In genomic region chrX:53284684-53285447, GRCh38 we compare ENCODE assay signal across 8 cellular contexts. TPM values are rescaled to one million over a fixed set of nuclear protein-coding genes. Genes with fewer than 3 reads are reported as not detected.
DNase-seq lines count a peak whose midpoint lies in the region; ATAC-seq, FAIRE-seq and TF ChIP-seq lines count a peak whose summit lies in the region.

No MANE protein-coding gene starts in this region.

- TF ChIP-seq CTCF in PC-3 (conservative IDR thresholded peaks at IDR 0.05; ENCODE audit: low read depth, low read length) (peak; percentile 84), gastroesophageal sphincter (IDR thresholded peaks at IDR 0.05) (peak; percentile 49 to 89 (median 58)), pancreas (IDR thresholded peaks at IDR 0.05) (peak; percentile 76 to 90 (median 89))

- no peak overlapping the region for H3K27ac ChIP-seq in PC-3 (ENCODE audit: low read length)
- H3K27ac ChIP-seq in gastroesophageal sphincter: no peak overlapping the region
- no peak overlapping the region for H3K27ac ChIP-seq in pancreas

- H3K79me2 ChIP-seq in PC-3 (ENCODE audit: low read length): peaks cover 8% of the 10 kb centered on the region

- no peaks in the 10 kb centered on the region for H3K9me3 ChIP-seq in PC-3 (ENCODE audit: low read length)
- no peaks in the 10 kb centered on the region for H3K9me3 ChIP-seq in gastroesophageal sphincter
- no peaks in the 10 kb centered on the region for H3K9me3 ChIP-seq in pancreas

- no TSS peak for BruUV-seq in PC-3 (replicated peaks; lab: Mats Ljungman, UMichigan)

- ATAC-seq in HG02798 (IDR thresholded peaks at IDR 0.05; ENCODE audit: poor library complexity, unreplicated experiment): peak; percentile 49
- peak; percentile 18 for ATAC-seq in PC-3
- peak; percentile 54 for ATAC-seq in gastroesophageal sphincter
- peak; percentile 46 to 71 (median 70) for ATAC-seq in pancreas
- ATAC-seq in HG02970 (IDR thresholded peaks at IDR 0.05; ENCODE audit: low FRiP score, unreplicated experiment): no peak
- ATAC-seq in GM21390 (IDR thresholded peaks at IDR 0.05; ENCODE audit: unreplicated experiment): no peak

- H4K20me1 ChIP-seq in PC-3 (ENCODE audit: low read length): no peaks in the 10 kb centered on the region

- H3F3A ChIP-seq in PC-3 (ENCODE audit: low read length, unreplicated experiment): no peaks in the 10 kb centered on the region

- intact Hi-C loops in PC-3 (cut with micrococcal nuclease) (loop anchor here (2.0 to 10.0 kb wide), 3 partner anchors 28 to 150 kb away; partner anchors contain the start of gene HSD17B10), pancreas (cut with DNase I) (no loop called here)

- CTCF ChIA-PET in PC-3 (lab: Charles Lee): interaction anchor here (0.6 kb wide), 1 partner anchor 102 kb away, joined by 3 read pairs; no protein-coding TSS in a partner anchor

- H3K9me2 ChIP-seq in PC-3 (replicated peaks; ENCODE audit: low read length): no peaks in the 10 kb centered on the region

- no peak for FAIRE-seq in pancreas (lab: Jason Lieb, UNC)

- in situ Hi-C loops in G401 (cut with HindIII; ENCODE audit: low sequenced_read_pairs): no loop called here

- no peaks in the 10 kb centered on the region for H3K36me3 ChIP-seq in PC-3 (ENCODE audit: low read depth, low read length)
- H3K36me3 ChIP-seq in gastroesophageal sphincter: no peaks in the 10 kb centered on the region
- H3K36me3 ChIP-seq in pancreas: no peaks in the 10 kb centered on the region

- no peak overlapping the region for H3K4me2 ChIP-seq in PC-3 (ENCODE audit: low read length)

- no peaks in the 10 kb centered on the region for H3K27me3 ChIP-seq in PC-3 (ENCODE audit: low read length)
- no peaks in the 10 kb centered on the region for H3K27me3 ChIP-seq in gastroesophageal sphincter
- no peaks in the 10 kb centered on the region for H3K27me3 ChIP-seq in pancreas

- POLR2A ChIA-PET in PC-3 (lab: Charles Lee; ENCODE audit: unreplicated experiment): interaction anchor here (0.7 kb wide), 1 partner anchor 26 kb away, joined by 5 read pairs; no protein-coding TSS in a partner anchor

- H3K4me1 ChIP-seq in PC-3 (ENCODE audit: insufficient read depth, low read length): peaks cover 53% of the 10 kb centered on the region
- H3K4me1 ChIP-seq in gastroesophageal sphincter: peaks cover 6 to 75% (median 31%) of the 10 kb centered on the region in 3 donors
- peaks cover 0 to 9% (median 0%) of the 10 kb centered on the region in 3 donors for H3K4me1 ChIP-seq in pancreas

- 20% methylated on average over 2 to 5 of the region's 8 CpGs for WGBS in gastroesophageal sphincter (ENCODE audit: low coverage in 1 of 2), 2 donors
- WGBS in pancreas, 2 donors: 34 to 38% methylated on average over 8 of the region's 8 CpGs

- no peak overlapping the region for H2AFZ ChIP-seq in PC-3 (ENCODE audit: low read length)

- DNase-seq in G401 (ENCODE audit: low spot score) (peak; percentile 77), PC-3 (peak; percentile 73), pancreas (peak; percentile 15 to 83 (median 64))
- peak; percentile 19 for DNase-seq in activated effector memory CD4-positive, alpha-beta T cell treated with Interleukin-2 at 50 U/mL for 16 hours

- H3K4me3 ChIP-seq in PC-3 (ENCODE audit: low read length) (no peak overlapping the region), gastroesophageal sphincter (no peak overlapping the region), pancreas (no peak overlapping the region)

- TF ChIP-seq EP300 in gastroesophageal sphincter (IDR thresholded peaks at IDR 0.05): no peak

- TF ChIP-seq POLR2A in gastroesophageal sphincter (IDR thresholded peaks at IDR 0.05): no peak

- no peak overlapping the region for H3K9ac ChIP-seq in PC-3 (ENCODE audit: low read length)

RNA-seq across cellular contexts. Expression of gene IQSEC2, which starts 3.5 kb away (rescaled TPM):
- 16.0 and 18.4 TPM in 2 replicates for total RNA-seq in G401 (2014; rRNA removed; shearing (Covaris generic))
- total RNA-seq in PC-3 (2014; rRNA removed): 8.5 and 19.3 TPM in 2 replicates
- 10 to 100 TPM; 10.1 to 25.7 (median 16.8) TPM for total RNA-seq in gastroesophageal sphincter
- 10 to 100 TPM in 2 of 6 donors, 1 to 10 TPM in 4; 7.5 to 12.5 (median 8.8) TPM for total RNA-seq in pancreas
- polyA plus RNA-seq in pancreas: 10 to 100 TPM; 10.2 to 13.2 TPM

RNA-seq across cellular contexts. Expression of gene KDM5C, which starts 59.9 kb away (rescaled TPM):
- 69.8 and 76.3 TPM in 2 replicates for total RNA-seq in G401 (2014; rRNA removed; shearing (Covaris generic))
- total RNA-seq in PC-3 (2014; rRNA removed) (89.8 and 159 TPM in 2 replicates), gastroesophageal sphincter (100 to 1,000 TPM in 1 of 4 donors, 10 to 100 TPM in 3; 60.2 to 120 (median 79.7) TPM), pancreas (10 to 100 TPM; 26.8 to 70.5 (median 47.5) TPM)
- polyA plus RNA-seq in pancreas: 10 to 100 TPM; 31.4 to 36.4 TPM

Comparison
In these comparisons a context has a peak if more than half of its experiments do, and no peak if none do; other contexts are left out.
1. DNase-seq: peak in every context shown above with its lines; median percentile 77 in G401; 73 in PC-3; 64 in pancreas; 19 in activated effector memory CD4-positive, alpha-beta T cell treated with Interleukin-2 at 50 U/mL for 16 hours.
2. ATAC-seq: peak in HG02798 (single experiment), PC-3 (single experiment), gastroesophageal sphincter (single experiment) and pancreas (4 of 4); none in HG02970 (single experiment) and GM21390 (single experiment).
3. Peak in every context shown above with its lines, with median percentiles within 50 percentile points of each other: CTCF ChIP-seq.